ENCODE assay signal across 10 cellular contexts in the genomic region with DNA sequence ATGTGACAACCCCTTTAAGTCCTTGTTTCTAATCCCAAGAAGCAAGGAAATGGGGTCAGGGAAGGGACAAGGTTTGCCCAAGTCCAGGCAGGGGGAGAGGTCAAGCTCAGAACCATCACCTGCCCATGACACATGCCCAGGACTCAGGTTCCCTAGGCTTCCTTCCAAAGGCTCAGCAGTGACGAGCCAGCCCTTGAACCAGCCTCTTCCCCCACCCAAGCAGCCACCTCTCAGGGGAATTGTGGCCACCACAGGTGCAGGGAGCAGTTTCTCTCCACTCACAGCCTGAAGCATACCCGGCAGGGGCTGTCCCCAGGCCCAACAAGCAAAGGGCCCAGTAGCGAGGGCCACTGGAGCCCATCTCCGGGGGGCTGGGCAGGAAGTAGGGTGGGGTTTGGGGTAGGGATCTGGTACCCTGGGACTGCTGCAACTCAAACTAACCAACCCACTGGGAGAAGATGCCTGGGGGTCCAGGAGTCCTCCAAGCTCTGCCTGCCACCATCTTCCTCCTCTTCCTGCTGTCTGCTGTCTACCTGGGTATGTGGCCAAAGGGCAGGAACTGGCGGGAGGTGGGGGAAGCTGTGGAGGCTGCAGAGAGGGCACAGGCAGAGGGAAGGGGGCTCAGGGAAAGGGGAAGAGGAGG. TPM values are rescaled to one million over a fixed set of nuclear protein-coding genes. Genes with fewer than 3 reads are reported as not detected.
DNase-seq lines count a peak whose midpoint lies in the region; ATAC-seq and TF ChIP-seq lines count a peak whose summit lies in the region.
"Had no signal": no experiment of that assay in that cellular context is flagged by ENCODE, and none has a peak within 500 bp of the region (broad histone marks: within the 10 kb centered on the region; RNA-seq: fewer than 3 reads in every experiment).

A gene (plus strand): TSS at position 433 of the 643 bp plus-strand sequence. CDS start 26 bp downstream, at position 459.

- no peak for ATAC-seq in CD4-positive, CD25-positive, alpha-beta regulatory T cell (ENCODE audit: low read depth in 2 of 2)
- ATAC-seq in HG03095 (IDR thresholded peaks at IDR 0.05; ENCODE audit: unreplicated experiment), result peak; percentile 54
- ATAC-seq in activated naive CD8-positive, alpha-beta T cell treated with anti-CD3 and anti-CD28 coated beads, Interleukin-2, amount 10 ng/mL, durations not matched to agents 7 days and 5 days (ENCODE audit: low read depth), result no peak
- ATAC-seq: left colon had no signal

- H3K36me3 Mint-ChIP-seq in CD4-positive, CD25-positive, alpha-beta regulatory T cell, result no peaks in the 10 kb centered on the region
- H3K36me3 Mint-ChIP-seq in activated naive CD8-positive, alpha-beta T cell treated with anti-CD3 and anti-CD28 coated beads, Interleukin-2, amount 10 ng/mL, durations not matched to agents 7 days and 5 days, result peaks cover 2% of the 10 kb centered on the region

- peaks cover 9 to 95% (median 32%) of the 10 kb centered on the region in 4 donors for H3K4me1 Mint-ChIP-seq in CD4-positive, CD25-positive, alpha-beta regulatory T cell
- peaks cover 58% of the 10 kb centered on the region for H3K4me1 Mint-ChIP-seq in activated naive CD8-positive, alpha-beta T cell treated with anti-CD3 and anti-CD28 coated beads, Interleukin-2, amount 10 ng/mL, durations not matched to agents 7 days and 5 days

- H3K9me3 Mint-ChIP-seq in CD4-positive, CD25-positive, alpha-beta regulatory T cell, result no peaks in the 10 kb centered on the region
- H3K9me3 Mint-ChIP-seq in activated naive CD8-positive, alpha-beta T cell treated with anti-CD3 and anti-CD28 coated beads, Interleukin-2, amount 10 ng/mL, durations not matched to agents 7 days and 5 days, result no peaks in the 10 kb centered on the region

- peak within 1 kb of the TSS; percentile 77 to 92 (median 84) for H3K4me3 Mint-ChIP-seq in CD4-positive, CD25-positive, alpha-beta regulatory T cell
- H3K4me3 Mint-ChIP-seq in activated naive CD8-positive, alpha-beta T cell treated with anti-CD3 and anti-CD28 coated beads, Interleukin-2, amount 10 ng/mL, durations not matched to agents 7 days and 5 days, result peak within 1 kb of the TSS; percentile 76

- peak within 1 kb of the TSS; percentile 70 for H3K4me3 ChIP-seq in CD4-positive, CD25-positive, alpha-beta regulatory T cell (ENCODE audit: low read depth, low read length)
- H3K4me3 ChIP-seq: thoracic aorta had no signal

- H3K36me3 ChIP-seq in CD4-positive, CD25-positive, alpha-beta regulatory T cell (ENCODE audit: control insufficient read depth, insufficient read depth, low read length), result no peaks in the 10 kb centered on the region

- POLR2A ChIA-PET in activated naive CD8-positive, alpha-beta T cell treated with anti-CD3 and anti-CD28 coated beads, Interleukin-2, amount 10 ng/mL, durations not matched to agents 7 days and 5 days (lab: Charles Lee), result interaction anchor here (1.2 to 9.6 kb wide), 5 partner anchors 10 to 80 kb away, joined by 5 to 314 read pairs (median 8); a partner anchor contains a TSS

- H3K27ac Mint-ChIP-seq in CD4-positive, CD25-positive, alpha-beta regulatory T cell, result peak within 1 kb of the TSS; percentile 99 to 100 (median 99)
- H3K27ac Mint-ChIP-seq in activated naive CD8-positive, alpha-beta T cell treated with anti-CD3 and anti-CD28 coated beads, Interleukin-2, amount 10 ng/mL, durations not matched to agents 7 days and 5 days, result peak within 1 kb of the TSS; percentile 98

- no peaks in the 10 kb centered on the region for H3K9me3 ChIP-seq in CD4-positive, CD25-positive, alpha-beta regulatory T cell (ENCODE audit: control insufficient read depth in 2 of 2, low read length in 2 of 2)
- H3K9me3 ChIP-seq: thoracic aorta had no signal

- DNase-seq in CD4-positive, CD25-positive, alpha-beta regulatory T cell, result no peak
- no peak for DNase-seq in activated naive CD8-positive, alpha-beta T cell treated with anti-CD3 and anti-CD28 coated beads, Interleukin-2, amount 10 ng/mL, durations not matched to agents 7 days and 5 days
- DNase-seq in COLO829 (ENCODE audit: low spot score) (no peak), AG20443 (ENCODE audit: low spot score) (no peak), NCI-H1930 (lab: John Stamatoyannopoulos, UW) (no peak)
- no peak for DNase-seq in stimulated activated CD4-positive, alpha-beta T cell treated with anti-CD3 and anti-CD28 coated beads, Interleukin-4, amount 100 ng/mL, for 1 hour

- H3K27ac ChIP-seq in CD4-positive, CD25-positive, alpha-beta regulatory T cell (ENCODE audit: insufficient read depth, low read length, poor library complexity, severe bottlenecking), result peak within 1 kb of the TSS; percentile 93
- H3K27ac ChIP-seq: thoracic aorta had no signal

- H3K27me3 ChIP-seq in CD4-positive, CD25-positive, alpha-beta regulatory T cell (ENCODE audit: control insufficient read depth, insufficient read depth, low read length), result no peaks in the 10 kb centered on the region

- in situ Hi-C loops in GM18951 (cut with MboI; ENCODE audit: low sequenced_read_pairs, unreplicated experiment), result no loop called here

- peaks cover 94% of the 10 kb centered on the region for H3K4me1 ChIP-seq in CD4-positive, CD25-positive, alpha-beta regulatory T cell (ENCODE audit: control insufficient read depth, insufficient read depth, low read length, poor library complexity, severe bottlenecking)

- peaks cover 4% of the 10 kb centered on the region for H3K27me3 Mint-ChIP-seq in CD4-positive, CD25-positive, alpha-beta regulatory T cell
- H3K27me3 Mint-ChIP-seq in activated naive CD8-positive, alpha-beta T cell treated with anti-CD3 and anti-CD28 coated beads, Interleukin-2, amount 10 ng/mL, durations not matched to agents 7 days and 5 days, result no peaks in the 10 kb centered on the region

- peak; percentile 87 for TF ChIP-seq POLR2A in GM18951 (IDR thresholded peaks at IDR 0.05; ENCODE audit: extremely low read depth, insufficient read depth, insufficient read length)

RNA-seq across cellular contexts. Expression of the gene that starts here (rescaled TPM):
- total RNA-seq in CD4-positive, CD25-positive, alpha-beta regulatory T cell, result 4.9 TPM
- polyA plus RNA-seq in CD4-positive, CD25-positive, alpha-beta regulatory T cell, result 10 to 100 TPM; 10.6 to 17.9 (median 16.4) TPM
- total RNA-seq in activated naive CD8-positive, alpha-beta T cell treated with anti-CD3 and anti-CD28 coated beads, Interleukin-2, amount 10 ng/mL, durations not matched to agents 7 days and 5 days, result 10 to 100 TPM; 28.0 to 29.8 TPM
- total RNA-seq: thoracic aorta had no signal
